In the genomic region with DNA sequence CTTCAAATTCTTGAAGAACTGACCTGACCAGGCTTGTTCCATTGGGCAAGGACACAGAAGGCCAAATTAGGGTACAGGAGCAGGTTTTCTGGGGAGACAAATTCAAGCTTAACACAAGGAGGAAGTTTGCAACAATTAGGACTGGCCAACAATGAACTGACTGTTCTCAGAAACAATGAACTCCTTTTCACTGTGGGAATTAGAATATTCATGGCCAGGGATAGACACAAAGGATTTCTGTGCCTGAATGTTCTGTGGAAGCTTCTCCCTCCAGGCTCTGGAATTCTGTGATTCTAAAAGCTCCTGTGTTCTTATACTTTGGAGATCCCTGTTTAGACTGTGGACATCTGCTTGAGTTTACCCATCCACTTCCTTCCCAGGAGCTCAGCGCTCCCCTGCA, we compare ENCODE assay signal across 1 cellular context.
TF ChIP-seq lines count a peak whose summit lies in the region.

No MANE protein-coding gene starts in this region.

TF ChIP-seq in H1, 55 proteins besides CTCF, POLR2A, EP300 and RAD21:
- TF ChIP-seq SP4 (IDR thresholded peaks at IDR 0.05; ENCODE audit: low read length) = no peak
- TF ChIP-seq HDAC6 (IDR thresholded peaks at IDR 0.05; ENCODE audit: low read depth, low read length) = no peak
- no peak for TF ChIP-seq KDM1A (IDR thresholded peaks at IDR 0.05; ENCODE audit: borderline replicate concordance, low read length)
- no peak for TF ChIP-seq JUND (IDR thresholded peaks at IDR 0.05; ENCODE audit: low read length)
